Comparison of ENCODE assay signal across 8 cellular contexts in the genomic region with DNA sequence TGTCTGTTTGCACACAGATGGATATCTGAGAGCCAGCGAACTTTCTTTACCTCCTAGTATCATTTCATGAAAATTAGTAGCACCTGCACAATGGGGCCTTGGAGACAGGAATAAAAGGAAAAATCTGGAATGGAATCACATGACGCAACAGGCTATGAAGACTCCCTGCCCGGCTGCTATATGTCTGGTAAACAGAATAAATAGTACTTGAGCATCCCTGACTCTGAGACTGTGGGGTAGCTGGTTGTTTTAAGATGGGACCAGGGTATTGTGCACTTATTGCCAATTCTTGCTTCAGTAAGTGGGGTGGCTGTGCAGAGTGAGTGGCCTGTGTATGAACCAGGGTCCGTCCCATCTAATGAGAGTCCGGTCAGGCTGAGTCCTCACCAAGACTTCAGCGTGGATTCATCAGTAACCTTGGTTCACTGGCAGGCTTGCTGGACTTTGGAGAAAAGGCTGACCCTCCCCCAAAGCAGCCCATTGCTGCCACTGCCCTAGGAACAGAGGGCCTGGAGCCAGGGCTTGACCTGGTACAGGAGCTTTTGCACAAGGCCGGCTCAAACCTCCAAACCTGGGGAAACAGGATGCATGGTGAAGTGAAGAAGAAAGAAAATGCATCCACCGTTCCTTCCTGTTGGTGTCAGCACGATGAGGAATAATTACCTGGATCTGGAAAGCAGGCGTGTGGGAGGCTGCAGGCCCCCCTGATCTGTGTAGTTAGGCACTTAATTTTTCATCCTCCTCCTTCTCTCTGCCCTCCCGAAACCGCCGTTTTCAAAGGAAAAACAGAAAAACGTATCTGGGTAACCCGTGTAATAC.
A peak's percentile ranks its signal among the peaks of the same experiment; 100 is the strongest.
DNase-seq lines count a peak whose midpoint lies in the region; ATAC-seq, FAIRE-seq and TF ChIP-seq lines count a peak whose summit lies in the region.

No MANE protein-coding gene starts in this region.

- peak overlapping the region; percentile 57 for H3K4ac ChIP-seq in trophoblast cell (ENCODE audit: low read depth, low read length)

- peak overlapping the region; percentile 75 for H3K14ac ChIP-seq in trophoblast cell (ENCODE audit: low read length)

- TF ChIP-seq CTCF in CD8-positive, alpha-beta T cell (IDR thresholded peaks at IDR 0.05) = no peak
- TF ChIP-seq CTCF in RWPE2 (IDR thresholded peaks at IDR 0.05; ENCODE audit: poor library complexity, severe bottlenecking) (no peak), endothelial cell of umbilical vein (IDR thresholded peaks at IDR 0.05; ENCODE audit: extremely low read depth in 1 of 2, insufficient read depth in 1 of 2, low read depth in 1 of 2, low read length in 2 of 2) (no peak), MM.1S (IDR thresholded peaks at IDR 0.05; ENCODE audit: low read length) (no peak)

- H3K36me3 Mint-ChIP-seq in CD8-positive, alpha-beta T cell = peaks cover 14% of the 10 kb centered on the region

- peaks cover 45% of the 10 kb centered on the region for H3K79me1 ChIP-seq in trophoblast cell (ENCODE audit: low read length)

- H3K4me1 ChIP-seq in CD8-positive, alpha-beta T cell (ENCODE audit: insufficient read depth, low read length) = peaks cover 41% of the 10 kb centered on the region
- peaks cover 35% of the 10 kb centered on the region for H3K4me1 ChIP-seq in RWPE2 (ENCODE audit: insufficient read depth, poor library complexity, severe bottlenecking)
- peaks cover 55% of the 10 kb centered on the region for H3K4me1 ChIP-seq in endothelial cell of umbilical vein (ENCODE audit: control insufficient read depth, extremely low read depth, insufficient read depth, low read length)
- H3K4me1 ChIP-seq in trophoblast cell (ENCODE audit: control insufficient read depth in 1 of 2, insufficient read depth in 2 of 2, low read length in 2 of 2) = peaks cover 32 to 38% of the 10 kb centered on the region in 2 experiments
- peaks cover 7% of the 10 kb centered on the region; the same call in 1 of the 2 replicates for H3K4me1 ChIP-seq in MM.1S (ENCODE audit: low read length)

- H4K12ac ChIP-seq in trophoblast cell (ENCODE audit: low read depth, low read length) = no peak overlapping the region

- H3K79me2 ChIP-seq in endothelial cell of umbilical vein (ENCODE audit: control insufficient read depth, insufficient read depth, low read length) (peaks cover 3% of the 10 kb centered on the region), trophoblast cell (ENCODE audit: control insufficient read depth, insufficient read depth, low read length, poor library complexity) (peaks cover 18% of the 10 kb centered on the region), MM.1S (ENCODE audit: low read length) (no peaks in the 10 kb centered on the region)

- ATAC-seq in CD8-positive, alpha-beta T cell = no peak
- ATAC-seq in RWPE2 (ENCODE audit: low read depth) = no peak
- ATAC-seq in GM21528 (IDR thresholded peaks at IDR 0.05; ENCODE audit: low FRiP score, unreplicated experiment) = no peak
- ATAC-seq in GM19035 (IDR thresholded peaks at IDR 0.05; ENCODE audit: unreplicated experiment) = no peak

- no peaks in the 10 kb centered on the region for H3K9me1 ChIP-seq in endothelial cell of umbilical vein (replicated peaks; ENCODE audit: control insufficient read depth, extremely low read depth, insufficient read depth, low read length)

- peak overlapping the region; percentile 83 for H2BK120ac ChIP-seq in trophoblast cell (ENCODE audit: insufficient read depth, low read length, poor library complexity)

- CTCF ChIA-PET in CD8-positive, alpha-beta T cell (lab: Charles Lee) = interaction anchor here (0.8 to 4.9 kb wide), 8 partner anchors 8 to 302 kb away, joined by 3 to 60 read pairs (median 4); no protein-coding TSS in a partner anchor
- CTCF ChIA-PET in endothelial cell of umbilical vein (lab: Charles Lee) = interaction anchor here (5.3 to 5.5 kb wide), 2 partner anchors 68 to 316 kb away, joined by 79 to 154 read pairs; no protein-coding TSS in a partner anchor

- H3K27ac Mint-ChIP-seq in CD8-positive, alpha-beta T cell = peak overlapping the region; percentile 99

- peak overlapping the region; percentile 91 for H3K4me3 Mint-ChIP-seq in CD8-positive, alpha-beta T cell

- H3K23ac ChIP-seq in trophoblast cell (ENCODE audit: low read length) = no peak overlapping the region

- H4K91ac ChIP-seq in trophoblast cell (ENCODE audit: low read depth, low read length) = peak overlapping the region; percentile 82

- BruUV-seq in endothelial cell of umbilical vein (replicated peaks; lab: Mats Ljungman, UMichigan) = no TSS peak

- H3F3A ChIP-seq in MM.1S (ENCODE audit: insufficient read depth, low read length) = peaks cover 5% of the 10 kb centered on the region

- no peak for DNase-seq in CD8-positive, alpha-beta T cell
- no peak for DNase-seq in RWPE2 (ENCODE audit: low spot score)
- DNase-seq in endothelial cell of umbilical vein (ENCODE audit: low read depth, low spot score) = no peak
- DNase-seq in trophoblast cell = no peak
- DNase-seq in MM.1S = no peak
- DNase-seq in amniotic stem cell (lab: John Stamatoyannopoulos, UW) = no peak

- no peaks in the 10 kb centered on the region for H3K9me3 Mint-ChIP-seq in CD8-positive, alpha-beta T cell

- peak overlapping the region; percentile 59 for H4K8ac ChIP-seq in trophoblast cell (ENCODE audit: low read depth, low read length)

- H2AK5ac ChIP-seq in trophoblast cell (ENCODE audit: low read length) = peak overlapping the region; percentile 80

- intact Hi-C loops in CD8-positive, alpha-beta T cell (cut with DNase I, micrococcal nuclease) = loop anchor here (5.0 to 10.0 kb wide), 3 partner anchors 70 to 943 kb away; partner anchors contain the start of gene SMCHD1 (in 1 of the 2)
- intact Hi-C loops in endothelial cell of umbilical vein (cut with micrococcal nuclease) = loop anchor here (5.0 kb wide), 2 partner anchors 275 to 335 kb away; partner anchors contain the start of gene MYL12B

- peak overlapping the region; percentile 86 for H2BK12ac ChIP-seq in trophoblast cell (ENCODE audit: low read length)

- H2AFZ ChIP-seq in endothelial cell of umbilical vein (ENCODE audit: low read depth, low read length) (no peak overlapping the region), trophoblast cell (ENCODE audit: insufficient read depth, low read length, poor library complexity) (no peak overlapping the region), MM.1S (ENCODE audit: low read length) (no peak overlapping the region)

- no peaks in the 10 kb centered on the region for H3K27me3 Mint-ChIP-seq in CD8-positive, alpha-beta T cell (ENCODE audit: low read depth)

- dilution Hi-C loops in endothelial cell of umbilical vein (cut with MboI; ENCODE audit: extremely low pct_ligation_motif_present, low sequenced_read_pairs) = no loop called here

- peak overlapping the region; percentile 96 for H3K4me2 ChIP-seq in endothelial cell of umbilical vein (ENCODE audit: insufficient read depth, low read length)
- peak overlapping the region; percentile 24 for H3K4me2 ChIP-seq in trophoblast cell (ENCODE audit: low read length)
- H3K4me2 ChIP-seq in MM.1S (ENCODE audit: low read depth, low read length) = no peak overlapping the region

- POLR2A ChIA-PET in CD8-positive, alpha-beta T cell (lab: Charles Lee) = interaction anchor here (1.3 kb wide), 1 partner anchor 148 kb away, joined by 3 read pairs; no protein-coding TSS in a partner anchor
- POLR2A ChIA-PET in endothelial cell of umbilical vein (lab: Charles Lee) = interaction anchor here (3.0 kb wide), 1 partner anchor 68 kb away, joined by 16 read pairs; no protein-coding TSS in a partner anchor

- no peaks in the 10 kb centered on the region for H3K9me2 ChIP-seq in MM.1S (replicated peaks; ENCODE audit: insufficient read depth, low read length)

- H3K4me1 Mint-ChIP-seq in CD8-positive, alpha-beta T cell (ENCODE audit: low read depth) = peaks cover 50% of the 10 kb centered on the region

- no peak for TF ChIP-seq POLR2A in endothelial cell of umbilical vein (IDR thresholded peaks at IDR 0.05; ENCODE audit: low read depth, low read length)

- no peaks in the 10 kb centered on the region for H3K36me3 ChIP-seq in CD8-positive, alpha-beta T cell (ENCODE audit: insufficient read depth, low read length)
- H3K36me3 ChIP-seq in RWPE2 (ENCODE audit: low read depth) = no peaks in the 10 kb centered on the region
- no peaks in the 10 kb centered on the region for H3K36me3 ChIP-seq in endothelial cell of umbilical vein (ENCODE audit: control insufficient read depth in 2 of 2, extremely low read depth in 1 of 2, insufficient read depth in 2 of 2, low read length in 2 of 2)
- H3K36me3 ChIP-seq in trophoblast cell (ENCODE audit: control insufficient read depth in 1 of 2, insufficient read depth in 2 of 2, low read length in 2 of 2) = peaks cover 0 to 3% of the 10 kb centered on the region in 2 experiments
- H3K36me3 ChIP-seq in MM.1S (replicated peaks; ENCODE audit: insufficient read depth, low read length) = no peaks in the 10 kb centered on the region

- FAIRE-seq in endothelial cell of umbilical vein (lab: Jason Lieb, UNC) = no peak

- peak overlapping the region; percentile 73 for H2BK5ac ChIP-seq in trophoblast cell (ENCODE audit: low read depth, low read length, poor library complexity)

- H3K4me3 ChIP-seq in CD8-positive, alpha-beta T cell (ENCODE audit: low read depth, low read length) = no peak overlapping the region
- H3K4me3 ChIP-seq in RWPE2 (ENCODE audit: severe bottlenecking) = no peak overlapping the region
- H3K4me3 ChIP-seq in endothelial cell of umbilical vein (replicated peaks in 1 of 3; ENCODE audit: insufficient read depth in 1 of 3, low read depth in 1 of 3, low read length in 3 of 3) = peak overlapping the region in 1 of 3 experiments; percentile 17
- H3K4me3 ChIP-seq in trophoblast cell (ENCODE audit: low read depth, low read length) = no peak overlapping the region
- H3K4me3 ChIP-seq in MM.1S (ENCODE audit: low read length) = no peak overlapping the region

- no CpG with 5 or more reads among the region's 15 CpGs for WGBS in trophoblast cell (ENCODE audit: extremely low coverage, insufficient coverage, insufficient read length)

- H4K20me1 ChIP-seq in endothelial cell of umbilical vein (replicated peaks; ENCODE audit: control insufficient read depth, extremely low read depth, insufficient read depth, low read length) (no peaks in the 10 kb centered on the region), MM.1S (ENCODE audit: insufficient read depth, low read length) (no peaks in the 10 kb centered on the region)

- H3K27me3 ChIP-seq in CD8-positive, alpha-beta T cell (ENCODE audit: insufficient read depth, low read length) = no peaks in the 10 kb centered on the region
- H3K27me3 ChIP-seq in RWPE2 (ENCODE audit: insufficient read depth, poor library complexity, severe bottlenecking) = no peaks in the 10 kb centered on the region
- H3K27me3 ChIP-seq in endothelial cell of umbilical vein (ENCODE audit: control insufficient read depth in 2 of 2, insufficient read depth in 2 of 2, low read length in 2 of 2) = no peaks in the 10 kb centered on the region
- H3K27me3 ChIP-seq in trophoblast cell (ENCODE audit: insufficient read depth, low read length) = no peaks in the 10 kb centered on the region
- peaks cover 73% of the 10 kb centered on the region for H3K27me3 ChIP-seq in MM.1S (replicated peaks; ENCODE audit: insufficient read depth, low read length)

- H3K9ac ChIP-seq in endothelial cell of umbilical vein (replicated peaks; ENCODE audit: extremely low read depth, insufficient read depth, low read length) = peak overlapping the region; percentile 100
- H3K9ac ChIP-seq in trophoblast cell (ENCODE audit: low read length) = peak overlapping the region; percentile 52
- no peak overlapping the region for H3K9ac ChIP-seq in MM.1S (ENCODE audit: low read length)

- H3K9me3 ChIP-seq in CD8-positive, alpha-beta T cell (ENCODE audit: low read length) = no peaks in the 10 kb centered on the region
- H3K9me3 ChIP-seq in RWPE2 (ENCODE audit: severe bottlenecking) = no peaks in the 10 kb centered on the region
- H3K9me3 ChIP-seq in endothelial cell of umbilical vein (replicated peaks; ENCODE audit: control insufficient read depth, insufficient read depth, low read length) = no peaks in the 10 kb centered on the region
- H3K9me3 ChIP-seq in trophoblast cell (ENCODE audit: insufficient read depth, low read depth, low read length) = no peaks in the 10 kb centered on the region
- no peaks in the 10 kb centered on the region for H3K9me3 ChIP-seq in MM.1S (replicated peaks; ENCODE audit: insufficient read depth, low read length)

- H3K18ac ChIP-seq in trophoblast cell (ENCODE audit: low read length) = peak overlapping the region; percentile 83

- no peak overlapping the region for H3K27ac ChIP-seq in CD8-positive, alpha-beta T cell (ENCODE audit: low read depth, low read length)
- H3K27ac ChIP-seq in RWPE2 (ENCODE audit: poor library complexity, severe bottlenecking) (peak overlapping the region; percentile 99), endothelial cell of umbilical vein (ENCODE audit: insufficient read depth, low read depth, low read length) (peak overlapping the region; percentile 100), trophoblast cell (ENCODE audit: low read depth, low read length) (peak overlapping the region; percentile 85), MM.1S (ENCODE audit: low read length) (no peak overlapping the region)

Comparison
In these comparisons a context has a peak if more than half of its experiments do, and no peak if none do; other contexts are left out.
1. H3K27ac ChIP-seq: peak in RWPE2 (single experiment), endothelial cell of umbilical vein (single experiment) and trophoblast cell (single experiment); none in CD8-positive, alpha-beta T cell (single experiment) and MM.1S (single experiment).